Comparison of ENCODE assay signal across 9 cellular contexts in genomic region chr9:113886471-113886870, GRCh38.
DNase-seq lines count a peak whose midpoint lies in the region; ATAC-seq and TF ChIP-seq lines count a peak whose summit lies in the region.
"Had no signal": no experiment of that assay in that cellular context is flagged by ENCODE, and none has a peak within 500 bp of the region (broad histone marks: within the 10 kb centered on the region; RNA-seq: fewer than 3 reads in every experiment).

No MANE protein-coding gene starts in this region.

- H3K4me1 ChIP-seq in rectal smooth muscle tissue (ENCODE audit: control insufficient read depth, insufficient read depth, low read length): peaks cover 12% of the 10 kb centered on the region

- CTCF ChIA-PET in RWPE1 (lab: Yijun Ruan, JAX): interaction anchor here (0.6 kb wide), 1 partner anchor 9 kb away, joined by 3 read pairs; no protein-coding TSS in a partner anchor

- H3K27me3 ChIP-seq in rectal smooth muscle tissue (ENCODE audit: control insufficient read depth, insufficient read depth, low read length): no peaks in the 10 kb centered on the region

- no peak for ATAC-seq in GM19455 (IDR thresholded peaks at IDR 0.05; ENCODE audit: unreplicated experiment)

- no peaks in the 10 kb centered on the region for H3K36me3 ChIP-seq in rectal smooth muscle tissue (ENCODE audit: control insufficient read depth, insufficient read depth, low read length)

- H3K27ac ChIP-seq in RWPE1 (no peak overlapping the region), rectal smooth muscle tissue (ENCODE audit: low read depth, low read length) (no peak overlapping the region), substantia nigra (ENCODE audit: low read depth, low read length, poor library complexity, severe bottlenecking) (no peak overlapping the region)

- POLR2A ChIA-PET in RWPE1 (lab: Yijun Ruan, JAX; ENCODE audit: low non-redundant PET): no interaction called here

- H3K4me3 ChIP-seq in fibroblast of mammary gland (ENCODE audit: control insufficient read depth, low read depth, low read length) (peak overlapping the region; percentile 23), rectal smooth muscle tissue (ENCODE audit: low read length) (peak overlapping the region; percentile 49)

- TF ChIP-seq CTCF in RWPE1 (conservative IDR thresholded peaks at IDR 0.05; ENCODE audit: low read depth): no peak
- no peak for TF ChIP-seq CTCF in fibroblast of mammary gland (conservative IDR thresholded peaks at IDR 0.05; ENCODE audit: control insufficient read depth, insufficient read depth, low read depth, low read length)

- no peak overlapping the region for H3K9ac ChIP-seq in rectal smooth muscle tissue (ENCODE audit: low read length)

- DNase-seq in EL: peak; percentile 48
- peak; percentile 56 for DNase-seq in RWPE1 (ENCODE audit: low spot score)
- DNase-seq in fibroblast of mammary gland (ENCODE audit: low read depth): no peak
- no peak for DNase-seq in AG20443 (ENCODE audit: low spot score)
- no peak for DNase-seq in SHP77 treated with DMSO at 0.1 percent for 48 hours (lab: John Stamatoyannopoulos, UW)
- no peak for DNase-seq in substantia nigra (lab: John Stamatoyannopoulos, UW)
- DNase-seq: NCI-H146 had no signal

Comparison
In these comparisons a context has a peak if more than half of its experiments do, and no peak if none do; other contexts are left out.
1. DNase-seq: peak in EL (single experiment) and RWPE1 (single experiment); none in fibroblast of mammary gland (single experiment), AG20443 (single experiment), SHP77 treated with DMSO at 0.1 percent for 48 hours (single experiment) and substantia nigra (0 of 49).